ENCODE assay signal across 1 cellular context in genomic region chr19:1247747-1248453, GRCh38.
TF ChIP-seq lines count a peak whose summit lies in the region.

No MANE protein-coding gene starts in this region.

TF ChIP-seq in WTC11, 78 proteins besides CTCF, POLR2A, EP300 and RAD21 (continued from another document):
- TF ChIP-seq HMGXB4 (CRISPR knock-in tag; IDR thresholded peaks at IDR 0.05) (peak; percentile 0; the same call in 1 of the 2 replicates), MYBL2 (CRISPR knock-in tag; IDR thresholded peaks at IDR 0.05) (0 out of 2 replicates have a peak, but pooled peaks have one; percentile 34), RORB (CRISPR knock-in tag; IDR thresholded peaks at IDR 0.05) (no peak), GRHL2 (CRISPR knock-in tag; IDR thresholded peaks at IDR 0.05; ENCODE audit: insufficient replicate concordance, severe bottlenecking) (no peak), ETV6 (CRISPR knock-in tag; IDR thresholded peaks at IDR 0.05) (no peak; the same call in 1 of the 2 replicates), ATF1 (CRISPR knock-in tag; IDR thresholded peaks at IDR 0.05) (no peak), NFE2L1 (CRISPR knock-in tag; IDR thresholded peaks at IDR 0.05) (no peak), MAX (CRISPR knock-in tag; IDR thresholded peaks at IDR 0.05) (0 out of 2 replicates have a peak, but pooled peaks have one; percentile 68), ZBTB43 (CRISPR knock-in tag; IDR thresholded peaks at IDR 0.05) (no peak), ZNF263 (CRISPR knock-in tag; IDR thresholded peaks at IDR 0.05; ENCODE audit: low read depth) (no peak), SP1 (CRISPR knock-in tag; conservative IDR thresholded peaks at IDR 0.05) (peak; percentile 73), ZNF317 (CRISPR knock-in tag; IDR thresholded peaks at IDR 0.05; ENCODE audit: borderline replicate concordance, low read depth) (no peak), FOXJ3 (CRISPR knock-in tag; IDR thresholded peaks at IDR 0.05; ENCODE audit: borderline replicate concordance) (no peak), HMGA2 (CRISPR knock-in tag; IDR thresholded peaks at IDR 0.05) (no peak), SMAD4 (CRISPR knock-in tag; IDR thresholded peaks at IDR 0.05) (no peak), RELA (CRISPR knock-in tag; IDR thresholded peaks at IDR 0.05; ENCODE audit: borderline replicate concordance) (no peak), STAT6 (CRISPR knock-in tag; conservative IDR thresholded peaks at IDR 0.05; ENCODE audit: low read depth) (no peak), FOXK1 (CRISPR knock-in tag; IDR thresholded peaks at IDR 0.05) (0 out of 2 replicates have a peak, but pooled peaks have one; percentile 13)
